Comparison of ENCODE assay signal across 15 cellular contexts in the genomic region with DNA sequence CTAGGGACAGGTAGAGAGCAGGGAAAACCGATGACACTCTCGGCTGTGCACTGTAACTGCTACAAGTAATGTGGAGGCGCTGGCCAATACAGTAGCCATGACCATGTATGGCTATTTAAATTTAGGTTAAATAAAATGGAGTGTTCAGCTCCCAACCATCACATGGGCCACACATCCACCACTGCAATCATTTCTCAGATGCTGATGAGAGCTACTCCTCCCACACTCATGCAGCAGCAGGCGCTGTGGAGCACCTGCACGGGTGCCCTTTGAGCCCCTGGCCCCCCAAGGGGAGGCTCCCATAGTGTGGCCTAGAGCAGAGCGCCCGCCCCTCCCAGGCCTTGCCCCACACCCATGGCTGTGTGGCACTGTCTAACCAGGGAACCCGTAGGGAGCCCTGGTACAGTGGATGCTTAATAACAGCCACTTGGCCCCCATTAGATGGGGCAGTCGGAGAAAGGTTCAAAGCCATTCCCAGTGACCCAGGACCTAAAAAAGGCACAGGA. TPM values are rescaled to one million over a fixed set of nuclear protein-coding genes. Genes with fewer than 3 reads are reported as not detected.
DNase-seq lines count a peak whose midpoint lies in the region; ATAC-seq and TF ChIP-seq lines count a peak whose summit lies in the region.
"Had no signal": no experiment of that assay in that cellular context is flagged by ENCODE, and none has a peak within 500 bp of the region (broad histone marks: within the 10 kb centered on the region; RNA-seq: fewer than 3 reads in every experiment).

No MANE protein-coding gene starts in this region.

- H3K4me3 ChIP-seq in NB4 (ENCODE audit: low read depth, low read length): no peak overlapping the region
- H3K4me3 ChIP-seq: spleen had no signal

- H3K36me3 Mint-ChIP-seq in activated T-helper 17 cell treated with anti-CD3 and anti-CD28 coated beads, Interleukin-2, amount 50 U/mL, for 72 hours (ENCODE audit: low read depth): peaks cover 41% of the 10 kb centered on the region

- H3K4me1 Mint-ChIP-seq in activated T-helper 17 cell treated with anti-CD3 and anti-CD28 coated beads, Interleukin-2, amount 50 U/mL, for 72 hours: no peaks in the 10 kb centered on the region

- no peaks in the 10 kb centered on the region for H3K27me3 Mint-ChIP-seq in activated T-helper 17 cell treated with anti-CD3 and anti-CD28 coated beads, Interleukin-2, amount 50 U/mL, for 72 hours
- H3K27me3 Mint-ChIP-seq: type B pancreatic cell had no signal

- TF ChIP-seq CTCF in GM12872 (IDR thresholded peaks at IDR 0.05; ENCODE audit: insufficient read depth, low read depth, low read length) (peak; percentile 38; the same call in 1 of the 3 replicates), NB4 (IDR thresholded peaks at IDR 0.05; ENCODE audit: low read depth, low read length) (no peak)

- H3K9me3 Mint-ChIP-seq in activated T-helper 17 cell treated with anti-CD3 and anti-CD28 coated beads, Interleukin-2, amount 50 U/mL, for 72 hours: no peaks in the 10 kb centered on the region
- H3K9me3 Mint-ChIP-seq: type B pancreatic cell had no signal

- DNase-seq in DMS53 (lab: John Stamatoyannopoulos, UW) (peak; percentile 49), DMS53 treated with DMSO at 0.1 percent for 48 hours (lab: John Stamatoyannopoulos, UW; ENCODE audit: unreplicated experiment) (no peak), NB4 (ENCODE audit: low read depth) (peak; percentile 49), NCI-H1092 (lab: John Stamatoyannopoulos, UW) (no peak), Right ventricle myocardium superior (no peak)
- DNase-seq: amygdala, dermis blood vessel endothelial cell, NCI-H2081 treated with DMSO at 0.1 percent for 48 hours, occipital lobe, spleen had no signal

- ATAC-seq in activated T-helper 17 cell treated with anti-CD3 and anti-CD28 coated beads, Interleukin-2, amount 50 U/mL, for 72 hours (replicated peaks): peak; percentile 9
- ATAC-seq in Right ventricle myocardium superior (ENCODE audit: poor library complexity): no peak
- ATAC-seq in HG03135 (IDR thresholded peaks at IDR 0.05; ENCODE audit: unreplicated experiment): no peak

- intact Hi-C loops in Right ventricle myocardium superior (cut with DNase I): no loop called here

- no peak overlapping the region for H3K27ac Mint-ChIP-seq in activated T-helper 17 cell treated with anti-CD3 and anti-CD28 coated beads, Interleukin-2, amount 50 U/mL, for 72 hours
- H3K27ac Mint-ChIP-seq: type B pancreatic cell had no signal

- TF ChIP-seq POLR2A in NB4 (IDR thresholded peaks at IDR 0.05; ENCODE audit: extremely low read depth, insufficient read length): no peak

- no peak overlapping the region for H3K4me3 Mint-ChIP-seq in activated T-helper 17 cell treated with anti-CD3 and anti-CD28 coated beads, Interleukin-2, amount 50 U/mL, for 72 hours
- H3K4me3 Mint-ChIP-seq: type B pancreatic cell had no signal

RNA-seq across cellular contexts. Expression of gene ACP4, which starts 6.0 kb away (rescaled TPM):
- total RNA-seq in activated T-helper 17 cell treated with anti-CD3 and anti-CD28 coated beads, Interleukin-2, amount 50 U/mL, for 72 hours: not detected
- not detected for total RNA-seq in Right ventricle myocardium superior
- total RNA-seq: dermis blood vessel endothelial cell, lung microvascular endothelial cell, occipital lobe, spleen had no signal

RNA-seq across cellular contexts. Expression of gene GPR32, which starts 25.9 kb away (rescaled TPM):
- total RNA-seq in activated T-helper 17 cell treated with anti-CD3 and anti-CD28 coated beads, Interleukin-2, amount 50 U/mL, for 72 hours: not detected
- not detected for total RNA-seq in Right ventricle myocardium superior
- total RNA-seq: dermis blood vessel endothelial cell, lung microvascular endothelial cell, occipital lobe, spleen had no signal

RNA-seq across cellular contexts. Expression of gene KLK1, which starts 27.4 kb away (rescaled TPM):
- 1 to 10 TPM in 1 of 2 donors, under 1 TPM in 1; 0.39 to 2.0 TPM for total RNA-seq in activated T-helper 17 cell treated with anti-CD3 and anti-CD28 coated beads, Interleukin-2, amount 50 U/mL, for 72 hours
- total RNA-seq in Right ventricle myocardium superior: not detected
- total RNA-seq: dermis blood vessel endothelial cell, lung microvascular endothelial cell, occipital lobe had no signal

RNA-seq across cellular contexts. Expression of gene KLK15, which starts 37.2 kb away (rescaled TPM):
- total RNA-seq in activated T-helper 17 cell treated with anti-CD3 and anti-CD28 coated beads, Interleukin-2, amount 50 U/mL, for 72 hours: not detected
- not detected for total RNA-seq in Right ventricle myocardium superior
- total RNA-seq: dermis blood vessel endothelial cell, lung microvascular endothelial cell, occipital lobe, spleen had no signal

RNA-seq across cellular contexts. Expression of gene KLK3, which starts 58.5 kb away (rescaled TPM):
- total RNA-seq in activated T-helper 17 cell treated with anti-CD3 and anti-CD28 coated beads, Interleukin-2, amount 50 U/mL, for 72 hours: not detected
- total RNA-seq in Right ventricle myocardium superior: not detected
- total RNA-seq: dermis blood vessel endothelial cell, lung microvascular endothelial cell, occipital lobe, spleen had no signal

Comparison
In these comparisons a context has a peak if more than half of its experiments do, and no peak if none do; other contexts are left out.
1. DNase-seq: peak in DMS53 (single experiment) and NB4 (single experiment); none in DMS53 treated with DMSO at 0.1 percent for 48 hours (single experiment), NCI-H1092 (single experiment) and Right ventricle myocardium superior (single experiment).